Comparison of ENCODE assay signal across 1 cellular context in genomic region chr16:11848842-11849241, GRCh38.
TF ChIP-seq lines count a peak whose summit lies in the region.

No MANE protein-coding gene starts in this region.

TF ChIP-seq in HEK293, 187 proteins besides CTCF, POLR2A, EP300 and RAD21 (continued from another document):
- TF ChIP-seq, protein P1, sequence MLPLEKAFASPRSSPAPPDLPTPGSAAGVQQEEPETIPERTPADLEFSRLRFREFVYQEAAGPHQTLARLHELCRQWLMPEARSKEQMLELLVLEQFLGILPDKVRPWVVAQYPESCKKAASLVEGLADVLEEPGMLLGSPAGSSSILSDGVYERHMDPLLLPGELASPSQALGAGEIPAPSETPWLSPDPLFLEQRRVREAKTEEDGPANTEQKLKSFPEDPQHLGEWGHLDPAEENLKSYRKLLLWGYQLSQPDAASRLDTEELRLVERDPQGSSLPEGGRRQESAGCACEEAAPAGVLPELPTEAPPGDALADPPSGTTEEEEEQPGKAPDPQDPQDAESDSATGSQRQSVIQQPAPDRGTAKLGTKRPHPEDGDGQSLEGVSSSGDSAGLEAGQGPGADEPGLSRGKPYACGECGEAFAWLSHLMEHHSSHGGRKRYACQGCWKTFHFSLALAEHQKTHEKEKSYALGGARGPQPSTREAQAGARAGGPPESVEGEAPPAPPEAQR (tag by site-specific recombination; IDR thresholded peaks at IDR 0.05): no peak
- no peak for TF ChIP-seq ZNF184 (tag by site-specific recombination; IDR thresholded peaks at IDR 0.05)
- TF ChIP-seq ZNF394 (tag by site-specific recombination; IDR thresholded peaks at IDR 0.05; ENCODE audit: borderline replicate concordance): no peak
- TF ChIP-seq ZNF776 (tag by site-specific recombination; IDR thresholded peaks at IDR 0.05; ENCODE audit: borderline replicate concordance): no peak
- TF ChIP-seq ZBTB1 (tag by site-specific recombination; IDR thresholded peaks at IDR 0.05): no peak
- TF ChIP-seq ZNF366 (tag by site-specific recombination; conservative IDR thresholded peaks at IDR 0.05): 0 out of 2 replicates have a peak, but pooled peaks have one; percentile 20
- no peak for TF ChIP-seq ZXDB (tag by site-specific recombination; IDR thresholded peaks at IDR 0.05)
- no peak for TF ChIP-seq ZNF623 (tag by site-specific recombination; IDR thresholded peaks at IDR 0.05)
- no peak for TF ChIP-seq ZNF626 (tag by site-specific recombination; IDR thresholded peaks at IDR 0.05)
- no peak for TF ChIP-seq ZNF544 (tag by site-specific recombination; IDR thresholded peaks at IDR 0.05)
- no peak for TF ChIP-seq ZNF792 (tag by site-specific recombination; IDR thresholded peaks at IDR 0.05)
- TF ChIP-seq ZNF280D (tag by site-specific recombination; IDR thresholded peaks at IDR 0.05): no peak
- TF ChIP-seq HOXD13 (CRISPR knock-in tag; IDR thresholded peaks at IDR 0.05; ENCODE audit: borderline replicate concordance): no peak
- no peak for TF ChIP-seq ZSCAN30 (tag by site-specific recombination; IDR thresholded peaks at IDR 0.05)
- TF ChIP-seq ZNF146 (tag by site-specific recombination; IDR thresholded peaks at IDR 0.05): no peak
- TF ChIP-seq REPIN1 (tag by site-specific recombination; IDR thresholded peaks at IDR 0.05; ENCODE audit: low read depth): no peak
- TF ChIP-seq ZNF610 (tag by site-specific recombination; IDR thresholded peaks at IDR 0.05; ENCODE audit: borderline replicate concordance): no peak
- no peak for TF ChIP-seq ZNF155 (tag by site-specific recombination; IDR thresholded peaks at IDR 0.05)
- TF ChIP-seq ZFP41 (tag by site-specific recombination; IDR thresholded peaks at IDR 0.05; ENCODE audit: borderline replicate concordance): no peak
- no peak for TF ChIP-seq ZBTB26 (tag by site-specific recombination; optimal IDR thresholded peaks at IDR 0.05)
- peak; percentile 76 for TF ChIP-seq ZNF600 (tag by site-specific recombination; IDR thresholded peaks at IDR 0.05)
- no peak for TF ChIP-seq ZNF2 (tag by site-specific recombination; IDR thresholded peaks at IDR 0.05)
- TF ChIP-seq ZNF664 (tag by site-specific recombination; IDR thresholded peaks at IDR 0.05): no peak
- TF ChIP-seq, protein P2, sequence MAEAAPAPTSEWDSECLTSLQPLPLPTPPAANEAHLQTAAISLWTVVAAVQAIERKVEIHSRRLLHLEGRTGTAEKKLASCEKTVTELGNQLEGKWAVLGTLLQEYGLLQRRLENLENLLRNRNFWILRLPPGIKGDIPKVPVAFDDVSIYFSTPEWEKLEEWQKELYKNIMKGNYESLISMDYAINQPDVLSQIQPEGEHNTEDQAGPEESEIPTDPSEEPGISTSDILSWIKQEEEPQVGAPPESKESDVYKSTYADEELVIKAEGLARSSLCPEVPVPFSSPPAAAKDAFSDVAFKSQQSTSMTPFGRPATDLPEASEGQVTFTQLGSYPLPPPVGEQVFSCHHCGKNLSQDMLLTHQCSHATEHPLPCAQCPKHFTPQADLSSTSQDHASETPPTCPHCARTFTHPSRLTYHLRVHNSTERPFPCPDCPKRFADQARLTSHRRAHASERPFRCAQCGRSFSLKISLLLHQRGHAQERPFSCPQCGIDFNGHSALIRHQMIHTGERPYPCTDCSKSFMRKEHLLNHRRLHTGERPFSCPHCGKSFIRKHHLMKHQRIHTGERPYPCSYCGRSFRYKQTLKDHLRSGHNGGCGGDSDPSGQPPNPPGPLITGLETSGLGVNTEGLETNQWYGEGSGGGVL (tag by site-specific recombination; IDR thresholded peaks at IDR 0.05): no peak; the same call in 1 of the 2 replicates
- peak; percentile 47; the same call in 1 of the 2 replicates for TF ChIP-seq GFI1B (tag by site-specific recombination; IDR thresholded peaks at IDR 0.05)
- TF ChIP-seq ZNF629 (tag by site-specific recombination; IDR thresholded peaks at IDR 0.05): peak; percentile 24; the same call in 1 of the 2 replicates
- TF ChIP-seq ZNF416 (tag by site-specific recombination; IDR thresholded peaks at IDR 0.05): no peak
- TF ChIP-seq ZNF311 (tag by site-specific recombination; IDR thresholded peaks at IDR 0.05; ENCODE audit: borderline replicate concordance): no peak
- TF ChIP-seq EGR2 (tag by site-specific recombination; IDR thresholded peaks at IDR 0.05; ENCODE audit: low read depth): peak; percentile 86
- no peak for TF ChIP-seq ZNF138 (tag by site-specific recombination; IDR thresholded peaks at IDR 0.05; ENCODE audit: borderline replicate concordance)
- no peak for TF ChIP-seq ZNF112 (tag by site-specific recombination; IDR thresholded peaks at IDR 0.05)
- TF ChIP-seq ZNF404 (tag by site-specific recombination; IDR thresholded peaks at IDR 0.05): no peak
- TF ChIP-seq ZBTB20 (tag by site-specific recombination; IDR thresholded peaks at IDR 0.05): no peak
- no peak for TF ChIP-seq ZNF48 (tag by site-specific recombination; IDR thresholded peaks at IDR 0.05)
- TF ChIP-seq TRIM28 (IDR thresholded peaks at IDR 0.05; ENCODE audit: borderline replicate concordance, low read length): no peak
- TF ChIP-seq, protein P3, sequence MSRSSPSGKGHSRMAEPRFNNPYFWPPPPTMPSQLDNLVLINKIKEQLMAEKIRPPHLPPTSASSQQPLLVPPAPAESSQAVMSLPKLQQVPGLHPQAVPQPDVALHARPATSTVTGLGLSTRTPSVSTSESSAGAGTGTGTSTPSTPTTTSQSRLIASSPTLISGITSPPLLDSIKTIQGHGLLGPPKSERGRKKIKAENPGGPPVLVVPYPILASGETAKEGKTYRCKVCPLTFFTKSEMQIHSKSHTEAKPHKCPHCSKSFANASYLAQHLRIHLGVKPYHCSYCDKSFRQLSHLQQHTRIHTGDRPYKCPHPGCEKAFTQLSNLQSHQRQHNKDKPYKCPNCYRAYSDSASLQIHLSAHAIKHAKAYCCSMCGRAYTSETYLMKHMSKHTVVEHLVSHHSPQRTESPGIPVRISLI (tag by site-specific recombination; IDR thresholded peaks at IDR 0.05): no peak
- TF ChIP-seq ZNF645 (tag by site-specific recombination; IDR thresholded peaks at IDR 0.05): no peak
- TF ChIP-seq SP3 (tag by site-specific recombination; IDR thresholded peaks at IDR 0.05): no peak
- TF ChIP-seq ZNF354C (tag by site-specific recombination; IDR thresholded peaks at IDR 0.05; ENCODE audit: borderline replicate concordance, low read depth): no peak
- no peak for TF ChIP-seq ZIC2 (tag by site-specific recombination; IDR thresholded peaks at IDR 0.05)
- no peak for TF ChIP-seq ZNF521 (tag by site-specific recombination; IDR thresholded peaks at IDR 0.05)
- no peak for TF ChIP-seq BCL6B (tag by site-specific recombination; IDR thresholded peaks at IDR 0.05)
TF ChIP-seq in HEK293: peak in this region for 8.
